ENCODE assay signal across 31 cellular contexts in genomic region chr13:52125547-52125946, GRCh38. TPM values are rescaled to one million over a fixed set of nuclear protein-coding genes. Genes with fewer than 3 reads are reported as not detected.
"Had no signal": no experiment of that assay in that cellular context is flagged by ENCODE, and none has a peak within 500 bp of the region (broad histone marks: within the 10 kb centered on the region; RNA-seq: fewer than 3 reads in every experiment).

No MANE protein-coding gene starts in this region.

- ATAC-seq: activated CD8-positive, alpha-beta T cell treated with anti-CD3 and anti-CD28 coated beads for 36 hours; activated T-cell treated with anti-CD3 and anti-CD28 coated beads, Interleukin-2, amount 50 U/mL, for 4 hours; activated T-helper 17 cell treated with anti-CD3 and anti-CD28 coated beads, Interleukin-2, amount 50 U/mL, for 72 hours; esophagus mucosa; T-helper 17 cell had no signal

- H3K27me3 ChIP-seq: brain microvascular endothelial cell, dorsolateral prefrontal cortex had no signal

- H3K36me3 ChIP-seq: brain microvascular endothelial cell, WERI-Rb-1 had no signal

- DNase-seq: activated B cell treated with CpG ODN at 0.5 μM for 24 hours; activated CD4-positive, alpha-beta T cell treated with anti-CD3 and anti-CD28 coated beads for 4 hours; activated CD4-positive, alpha-beta T cell treated with anti-CD3 and anti-CD28 coated beads, Interleukin-2, amount 50 U/mL, for 1 hour; activated CD4-positive, alpha-beta T cell treated with anti-CD3 and anti-CD28 coated beads, Interleukin-2, amount 50 U/mL, for 48 hours; activated CD4-positive, CD25-positive, alpha-beta regulatory T cell treated with anti-CD3 and anti-CD28 coated beads, Interleukin-2, amount 50 U/mL, for 72 hours; activated CD8-positive, alpha-beta memory T cell treated with anti-CD3 and anti-CD28 coated beads for 24 hours; activated CD8-positive, alpha-beta T cell treated with anti-CD3 and anti-CD28 coated beads for 36 hours; activated effector memory CD4-positive, alpha-beta T cell treated with Interleukin-2 at 50 U/mL for 16 hours; activated gamma-delta T cell treated with Interleukin-2 at 50 U/mL for 16 hours; activated naive CD4-positive, alpha-beta T cell treated with anti-CD3 and anti-CD28 coated beads, Interleukin-2, amount 50 U/mL, for 16 hours; activated naive CD4-positive, alpha-beta T cell treated with Interleukin-2 at 50 U/mL for 16 hours; activated T-cell treated with anti-CD3 and anti-CD28 coated beads, Interleukin-2, amount 50 U/mL, for 4 hours; amniotic stem cell; anterior cingulate cortex; brain microvascular endothelial cell; dorsolateral prefrontal cortex; effector memory CD4-positive, alpha-beta T cell; endodermal cell; foreskin fibroblast; head of caudate nucleus; T-helper 1 cell; T-helper 17 cell; T1000; WERI-Rb-1 had no signal

- H3K4me3 ChIP-seq: coronary artery, dorsolateral prefrontal cortex had no signal

- H3K27ac ChIP-seq: brain microvascular endothelial cell, coronary artery, dorsolateral prefrontal cortex, WERI-Rb-1 had no signal

- FAIRE-seq: astrocyte, bronchial epithelial cell, frontal cortex had no signal

RNA-seq across cellular contexts. Expression of gene NEK5, which starts 3.3 kb away (rescaled TPM):
- total RNA-seq: activated B cell treated with CpG ODN at 0.5 μM for 24 hours; activated T-helper 17 cell treated with anti-CD3 and anti-CD28 coated beads, Interleukin-2, amount 50 U/mL, for 72 hours; epithelial cell of proximal tubule; T-helper 17 cell had no signal
